In genomic region chr22:19877626-19878339, GRCh38 we compare ENCODE assay signal across 13 cellular contexts. TPM values are rescaled to one million over a fixed set of nuclear protein-coding genes. Genes with fewer than 3 reads are reported as not detected.
DNase-seq lines count a peak whose midpoint lies in the region; ATAC-seq and TF ChIP-seq lines count a peak whose summit lies in the region.
"Had no signal": no experiment of that assay in that cellular context is flagged by ENCODE, and none has a peak within 500 bp of the region (broad histone marks: within the 10 kb centered on the region; RNA-seq: fewer than 3 reads in every experiment).

No MANE protein-coding gene starts in this region.

- no peak for TF ChIP-seq EP300 in upper lobe of left lung (IDR thresholded peaks at IDR 0.05)

- ATAC-seq in Right ventricle myocardium superior (ENCODE audit: poor library complexity) (no peak), left ventricle myocardium superior (no peak), upper lobe of left lung (ENCODE audit: low FRiP score in 2 of 2) (no peak)
- no peak for ATAC-seq in naive thymus-derived CD4-positive, alpha-beta T cell
- ATAC-seq: activated naive CD8-positive, alpha-beta T cell treated with anti-CD3 and anti-CD28 coated beads, Interleukin-2, amount 50 U/mL, for 24 hours had no signal

- peaks cover 0 to 15% (median 10%) of the 10 kb centered on the region in 7 donors for H3K4me1 Mint-ChIP-seq in naive thymus-derived CD4-positive, alpha-beta T cell
- H3K4me1 Mint-ChIP-seq: immature natural killer cell had no signal

- H3K9me3 ChIP-seq in right atrium auricular region (no peaks in the 10 kb centered on the region), adrenal gland (replicated peaks in 1 of 3) (no peaks in the 10 kb centered on the region), upper lobe of left lung (no peaks in the 10 kb centered on the region)
- H3K9me3 ChIP-seq in naive thymus-derived CD4-positive, alpha-beta T cell (ENCODE audit: control insufficient read depth in 2 of 3, low read length in 3 of 3) = no peaks in the 10 kb centered on the region

- H3K4me3 Mint-ChIP-seq in naive thymus-derived CD4-positive, alpha-beta T cell = peak overlapping the region in 1 of 10 donors; percentile 34
- H3K4me3 Mint-ChIP-seq: activated naive CD8-positive, alpha-beta T cell treated with anti-CD3 and anti-CD28 coated beads, Interleukin-2, amount 50 U/mL, for 24 hours; immature natural killer cell had no signal

- TF ChIP-seq POLR2A in adrenal gland (IDR thresholded peaks at IDR 0.05) = no peak
- no peak for TF ChIP-seq POLR2A in upper lobe of left lung (IDR thresholded peaks at IDR 0.05)

- intact Hi-C loops in Right ventricle myocardium superior (cut with DNase I) (no loop called here), adrenal gland (cut with DNase I) (no loop called here), left ventricle myocardium superior (cut with micrococcal nuclease) (no loop called here)
- intact Hi-C loops in naive thymus-derived CD4-positive, alpha-beta T cell (cut with micrococcal nuclease) = no loop called here

- H3K36me3 Mint-ChIP-seq in naive thymus-derived CD4-positive, alpha-beta T cell = no peaks in the 10 kb centered on the region
- H3K36me3 Mint-ChIP-seq: immature natural killer cell had no signal

- H3K27me3 Mint-ChIP-seq in naive thymus-derived CD4-positive, alpha-beta T cell = no peaks in the 10 kb centered on the region
- H3K27me3 Mint-ChIP-seq: activated naive CD8-positive, alpha-beta T cell treated with anti-CD3 and anti-CD28 coated beads, Interleukin-2, amount 50 U/mL, for 24 hours had no signal

- H3K4me1 ChIP-seq in right atrium auricular region = peaks cover 0 to 50% of the 10 kb centered on the region in 2 donors
- H3K4me1 ChIP-seq in adrenal gland (replicated peaks in 1 of 2) = no peaks in the 10 kb centered on the region
- peaks cover 43 to 71% (median 44%) of the 10 kb centered on the region in 4 donors for H3K4me1 ChIP-seq in upper lobe of left lung
- peaks cover 0 to 17% of the 10 kb centered on the region in 2 donors for H3K4me1 ChIP-seq in naive thymus-derived CD4-positive, alpha-beta T cell (ENCODE audit: control insufficient read depth in 2 of 2, insufficient read depth in 2 of 2, low read length in 2 of 2)

- H3K27ac Mint-ChIP-seq in naive thymus-derived CD4-positive, alpha-beta T cell = peak overlapping the region in 2 of 9 donors; percentile 54 to 55
- H3K27ac Mint-ChIP-seq: activated naive CD8-positive, alpha-beta T cell treated with anti-CD3 and anti-CD28 coated beads, Interleukin-2, amount 50 U/mL, for 24 hours; immature natural killer cell had no signal

- POLR2A ChIA-PET in naive thymus-derived CD4-positive, alpha-beta T cell (lab: Charles Lee) = interaction anchor here (5.2 to 5.4 kb wide), 2 partner anchors 8 to 23 kb away, joined by 27 to 36 read pairs; partner anchors contain the start of genes GNB1L and RTL10

- 92 to 94% (median 94%) methylated on average over 13 to 20 of the region's 20 CpGs for WGBS in adrenal gland, 4 donors
- 96 to 99% methylated on average over 11 to 20 of the region's 20 CpGs for WGBS in upper lobe of left lung, 2 donors

- H3K9me3 Mint-ChIP-seq in naive thymus-derived CD4-positive, alpha-beta T cell = no peaks in the 10 kb centered on the region
- H3K9me3 Mint-ChIP-seq: activated naive CD8-positive, alpha-beta T cell treated with anti-CD3 and anti-CD28 coated beads, Interleukin-2, amount 50 U/mL, for 24 hours; immature natural killer cell had no signal

- DNase-seq in Right ventricle myocardium superior (peak; percentile 26), right atrium auricular region (ENCODE audit: low spot score) (no peak), adrenal gland (peak in 4 of 7 donors; percentile 1 to 43 (median 10)), left ventricle myocardium superior (peak; percentile 21), upper lobe of left lung (peak; percentile 17 to 62), NOMO-1 treated with DMSO at 0.1 percent for 48 hours (lab: John Stamatoyannopoulos, UW; ENCODE audit: unreplicated experiment) (no peak), H4 (ENCODE audit: low spot score) (no peak)
- DNase-seq in naive thymus-derived CD4-positive, alpha-beta T cell = no peak
- DNase-seq: activated naive CD8-positive, alpha-beta T cell treated with anti-CD3 and anti-CD28 coated beads, Interleukin-2, amount 50 U/mL, for 24 hours; C1 segment of cervical spinal cord; immature natural killer cell; NCI-H446; WERI-Rb-1 had no signal

- H3K36me3 ChIP-seq in right atrium auricular region (peaks cover 5% of the 10 kb centered on the region), adrenal gland (replicated peaks in 1 of 2) (no peaks in the 10 kb centered on the region), upper lobe of left lung (peaks cover 0 to 10% (median 3%) of the 10 kb centered on the region in 4 donors)
- no peaks in the 10 kb centered on the region for H3K36me3 ChIP-seq in naive thymus-derived CD4-positive, alpha-beta T cell (ENCODE audit: control insufficient read depth in 2 of 3, insufficient read depth in 3 of 3, low read length in 3 of 3)
- H3K36me3 ChIP-seq: WERI-Rb-1 had no signal

- no peak overlapping the region for H3K4me3 ChIP-seq in right atrium auricular region
- H3K4me3 ChIP-seq in adrenal gland = no peak overlapping the region
- H3K4me3 ChIP-seq in upper lobe of left lung = no peak overlapping the region
- no peak overlapping the region for H3K4me3 ChIP-seq in naive thymus-derived CD4-positive, alpha-beta T cell (ENCODE audit: low read length)

- no peak overlapping the region for H3K27ac ChIP-seq in right atrium auricular region
- no peak overlapping the region for H3K27ac ChIP-seq in adrenal gland
- H3K27ac ChIP-seq in upper lobe of left lung = no peak overlapping the region
- no peak overlapping the region for H3K27ac ChIP-seq in naive thymus-derived CD4-positive, alpha-beta T cell (ENCODE audit: low read depth, low read length)
- H3K27ac ChIP-seq: WERI-Rb-1 had no signal

- CTCF ChIA-PET in naive thymus-derived CD4-positive, alpha-beta T cell (lab: Charles Lee) = no interaction called here

- no peaks in the 10 kb centered on the region for H3K27me3 ChIP-seq in right atrium auricular region
- no peaks in the 10 kb centered on the region for H3K27me3 ChIP-seq in adrenal gland
- no peaks in the 10 kb centered on the region for H3K27me3 ChIP-seq in upper lobe of left lung
- no peaks in the 10 kb centered on the region for H3K27me3 ChIP-seq in naive thymus-derived CD4-positive, alpha-beta T cell (ENCODE audit: control insufficient read depth in 2 of 2, insufficient read depth in 2 of 2, low read length in 2 of 2)

- TF ChIP-seq CTCF in right atrium auricular region (IDR thresholded peaks at IDR 0.05) = no peak
- TF ChIP-seq CTCF in adrenal gland (IDR thresholded peaks at IDR 0.05) = no peak
- TF ChIP-seq CTCF in upper lobe of left lung (IDR thresholded peaks at IDR 0.05) = no peak

RNA-seq across cellular contexts. Expression of gene GNB1L, which starts 23.1 kb away (rescaled TPM):
- 2.5 TPM for total RNA-seq in Right ventricle myocardium superior
- 1 to 10 TPM; 2.6 to 4.7 TPM for total RNA-seq in right atrium auricular region
- 1 to 10 TPM in 7 of 8 donors, under 1 TPM in 1; 0.26 to 6.6 (median 3.7) TPM for total RNA-seq in adrenal gland
- polyA plus RNA-seq in adrenal gland = 1 to 10 TPM in 2 of 3 donors, not detected in 1; 4.3 to 6.2 TPM
- 3.4 TPM for total RNA-seq in left ventricle myocardium superior
- 10 to 100 TPM in 1 of 6 donors, 1 to 10 TPM in 4, under 1 TPM in 1; 0.78 to 11.1 (median 6.8) TPM for total RNA-seq in upper lobe of left lung
- 5.7 and 12.4 TPM in 2 replicates for total RNA-seq in H4 (2014; rRNA removed; shearing (Covaris generic))
- total RNA-seq in naive thymus-derived CD4-positive, alpha-beta T cell = 10 to 100 TPM in 2 of 5 experiments, 1 to 10 TPM in 3; 4.2 to 14.1 (median 9.5) TPM
- 10 to 100 TPM; 12.1 to 20.8 TPM for polyA plus RNA-seq in naive thymus-derived CD4-positive, alpha-beta T cell

RNA-seq across cellular contexts. Expression of gene RTL10, which starts 23.1 kb away (rescaled TPM):
- 6.2 TPM for total RNA-seq in Right ventricle myocardium superior
- 1 to 10 TPM; 7.9 to 8.1 TPM for total RNA-seq in right atrium auricular region
- total RNA-seq in adrenal gland = 10 to 100 TPM in 6 of 8 donors, 1 to 10 TPM in 2; 5.5 to 17.3 (median 11.7) TPM
- polyA plus RNA-seq in adrenal gland = 10 to 100 TPM in 1 of 3 donors, 1 to 10 TPM in 2; 5.8 to 14.1 (median 7.9) TPM
- 8.0 TPM for total RNA-seq in left ventricle myocardium superior
- 10 to 100 TPM; 16.4 to 27.4 (median 24.1) TPM for total RNA-seq in upper lobe of left lung
- total RNA-seq in H4 (2014; rRNA removed; shearing (Covaris generic)) = 2.3 and 2.6 TPM in 2 replicates
- 10 to 100 TPM; 18.2 to 36.8 (median 24.9) TPM for total RNA-seq in naive thymus-derived CD4-positive, alpha-beta T cell
- polyA plus RNA-seq in naive thymus-derived CD4-positive, alpha-beta T cell = 10 to 100 TPM; 14.9 to 15.1 TPM

Comparison
In these comparisons a context has a peak if more than half of its experiments do, and no peak if none do; other contexts are left out.
1. DNase-seq: peak in Right ventricle myocardium superior (single experiment), adrenal gland (4 of 7), left ventricle myocardium superior (single experiment) and upper lobe of left lung (2 of 2); none in right atrium auricular region (single experiment), NOMO-1 treated with DMSO at 0.1 percent for 48 hours (single experiment), H4 (single experiment) and naive thymus-derived CD4-positive, alpha-beta T cell (0 of 9).